ENCODE assay signal across 1 cellular context in the genomic region with DNA sequence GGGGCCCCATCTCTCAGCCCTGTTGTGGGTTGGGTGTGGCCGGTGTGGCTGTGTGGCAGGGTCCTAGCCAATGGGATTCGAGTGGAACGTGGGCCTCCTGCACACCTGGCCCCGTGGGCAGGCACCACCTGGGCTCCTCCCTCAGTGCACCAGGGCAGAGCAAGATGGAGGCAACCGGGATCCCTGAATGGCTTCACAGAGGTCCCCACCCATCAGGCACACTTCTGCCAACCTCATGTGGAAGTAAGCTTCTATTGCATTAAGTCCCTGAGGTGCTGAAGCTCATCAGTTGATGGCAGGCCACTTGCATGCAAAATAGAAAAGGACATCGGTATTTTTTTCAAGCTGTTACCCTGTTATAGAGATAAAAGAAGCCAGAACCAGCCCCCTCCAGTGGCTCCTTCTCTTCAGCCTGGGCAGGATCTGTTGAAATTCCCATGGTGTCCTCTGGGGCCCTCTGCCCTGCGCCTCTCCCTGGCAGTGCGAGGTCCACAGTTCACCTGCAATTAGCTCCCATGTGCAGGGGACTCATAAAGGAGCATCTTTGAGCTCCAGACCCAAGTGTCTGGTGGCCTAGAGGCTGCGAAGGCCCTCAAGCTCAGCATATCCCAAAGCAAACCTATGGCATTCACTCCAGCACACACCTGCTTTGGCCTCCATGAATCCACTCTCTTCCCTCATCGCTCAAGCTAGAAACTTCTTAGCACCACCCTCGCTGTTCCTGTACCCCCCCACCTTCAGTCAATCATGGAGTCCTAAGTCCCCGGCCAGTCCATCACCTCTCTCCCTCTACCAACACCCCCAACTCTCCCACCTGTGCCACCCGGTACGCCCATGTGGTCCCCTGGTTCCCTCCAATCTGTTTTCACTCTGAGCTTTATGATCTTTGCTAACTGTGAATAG.
TF ChIP-seq lines count a peak whose summit lies in the region.

No MANE protein-coding gene starts in this region.

TF ChIP-seq in HCT116, 20 proteins besides CTCF, POLR2A, EP300 and RAD21 (continued from another document):
- TF ChIP-seq, protein P1, sequence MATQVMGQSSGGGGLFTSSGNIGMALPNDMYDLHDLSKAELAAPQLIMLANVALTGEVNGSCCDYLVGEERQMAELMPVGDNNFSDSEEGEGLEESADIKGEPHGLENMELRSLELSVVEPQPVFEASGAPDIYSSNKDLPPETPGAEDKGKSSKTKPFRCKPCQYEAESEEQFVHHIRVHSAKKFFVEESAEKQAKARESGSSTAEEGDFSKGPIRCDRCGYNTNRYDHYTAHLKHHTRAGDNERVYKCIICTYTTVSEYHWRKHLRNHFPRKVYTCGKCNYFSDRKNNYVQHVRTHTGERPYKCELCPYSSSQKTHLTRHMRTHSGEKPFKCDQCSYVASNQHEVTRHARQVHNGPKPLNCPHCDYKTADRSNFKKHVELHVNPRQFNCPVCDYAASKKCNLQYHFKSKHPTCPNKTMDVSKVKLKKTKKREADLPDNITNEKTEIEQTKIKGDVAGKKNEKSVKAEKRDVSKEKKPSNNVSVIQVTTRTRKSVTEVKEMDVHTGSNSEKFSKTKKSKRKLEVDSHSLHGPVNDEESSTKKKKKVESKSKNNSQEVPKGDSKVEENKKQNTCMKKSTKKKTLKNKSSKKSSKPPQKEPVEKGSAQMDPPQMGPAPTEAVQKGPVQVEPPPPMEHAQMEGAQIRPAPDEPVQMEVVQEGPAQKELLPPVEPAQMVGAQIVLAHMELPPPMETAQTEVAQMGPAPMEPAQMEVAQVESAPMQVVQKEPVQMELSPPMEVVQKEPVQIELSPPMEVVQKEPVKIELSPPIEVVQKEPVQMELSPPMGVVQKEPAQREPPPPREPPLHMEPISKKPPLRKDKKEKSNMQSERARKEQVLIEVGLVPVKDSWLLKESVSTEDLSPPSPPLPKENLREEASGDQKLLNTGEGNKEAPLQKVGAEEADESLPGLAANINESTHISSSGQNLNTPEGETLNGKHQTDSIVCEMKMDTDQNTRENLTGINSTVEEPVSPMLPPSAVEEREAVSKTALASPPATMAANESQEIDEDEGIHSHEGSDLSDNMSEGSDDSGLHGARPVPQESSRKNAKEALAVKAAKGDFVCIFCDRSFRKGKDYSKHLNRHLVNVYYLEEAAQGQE (IDR thresholded peaks at IDR 0.05; ENCODE audit: low read depth) = no peak
- TF ChIP-seq EGR1 (IDR thresholded peaks at IDR 0.05; ENCODE audit: low read depth) (no peak), ZNF274 (IDR thresholded peaks at IDR 0.05; ENCODE audit: low read depth, low read length) (no peak), FOSL1 (IDR thresholded peaks at IDR 0.05; ENCODE audit: low read depth) (no peak)
TF ChIP-seq in HCT116: peak in this region for 0.
